Comparison of ENCODE assay signal across 8 cellular contexts in genomic region chr9:4739587-4740372, GRCh38. TPM values are rescaled to one million over a fixed set of nuclear protein-coding genes. Genes with fewer than 3 reads are reported as not detected.
DNase-seq lines count a peak whose midpoint lies in the region; ATAC-seq and TF ChIP-seq lines count a peak whose summit lies in the region.

No MANE protein-coding gene starts in this region.

- POLR2A ChIA-PET in IMR-90 (lab: Charles Lee; ENCODE audit: unreplicated experiment) = no interaction called here

- peak overlapping the region; percentile 98 for H3K4me2 ChIP-seq in IMR-90 (ENCODE audit: low read depth, low read length)

- H4K8ac ChIP-seq in IMR-90 (ENCODE audit: low read depth in 2 of 2, low read length in 2 of 2) = peak overlapping the region in 1 of 2 experiments; percentile 61; a peak in 1 of 4 replicates

- H3K36me3 Mint-ChIP-seq in CD14-positive monocyte = peaks cover 0 to under 1% of the 10 kb centered on the region in 2 donors

- peak overlapping the region; percentile 91; the same call in 1 of the 2 replicates for H3K18ac ChIP-seq in IMR-90 (ENCODE audit: low read depth, low read length)

- H3K56ac ChIP-seq in IMR-90 (ENCODE audit: extremely low read depth, insufficient read depth, low read length) = peak overlapping the region; percentile 92; the same call in 1 of the 2 replicates

- H3K27me3 ChIP-seq in IMR-90 (ENCODE audit: control insufficient read depth, insufficient read depth, low read length) (no peaks in the 10 kb centered on the region), liver (ENCODE audit: control insufficient read depth in 4 of 4, insufficient read depth in 4 of 4, low read length in 3 of 4) (no peaks in the 10 kb centered on the region), transverse colon (no peaks in the 10 kb centered on the region)

- no peak overlapping the region for H2BK15ac ChIP-seq in IMR-90 (ENCODE audit: low read depth, low read length)

- TF ChIP-seq CTCF in CD14-positive monocyte (IDR thresholded peaks at IDR 0.05) (no peak), IMR-90 (conservative IDR thresholded peaks at IDR 0.05; ENCODE audit: low read depth, low read length) (no peak), astrocyte of the spinal cord (IDR thresholded peaks at IDR 0.05; ENCODE audit: low read depth, low read length) (peak; percentile 10), liver (IDR thresholded peaks at IDR 0.05; ENCODE audit: low read depth, low read length, missing input control) (no peak), transverse colon (IDR thresholded peaks at IDR 0.05) (no peak)

- H4K20me1 ChIP-seq in IMR-90 (ENCODE audit: insufficient read depth, low read length) = peaks cover 10% of the 10 kb centered on the region; the same call in 1 of the 2 replicates

- H3K9ac ChIP-seq in IMR-90 (ENCODE audit: low read depth, low read length) (peak overlapping the region; percentile 97; the same call in 1 of the 2 replicates), liver (ENCODE audit: low read depth in 1 of 2, low read length in 2 of 2) (peak overlapping the region; percentile 80 to 96)

- intact Hi-C loops in CD14-positive monocyte (cut with micrococcal nuclease) = loop anchor here (5.0 to 10.0 kb wide), 3 partner anchors 55 to 253 kb away; partner anchors contain the start of genes CDC37L1 (in 1 of the 2) and RCL1 (in 1 of the 2)
- intact Hi-C loops in IMR-90 (cut with micrococcal nuclease) = loop anchor here (5.0 kb wide), 2 partner anchors 137 to 357 kb away; no protein-coding TSS in a partner anchor
- intact Hi-C loops in transverse colon (cut with DNase I; ENCODE audit: low total_unique reads) = no loop called here

- in situ Hi-C loops in IMR-90 (cut with MboI; ENCODE audit: low sequenced_read_pairs) (no loop called here), astrocyte of the spinal cord (cut with HindIII; ENCODE audit: low sequenced_read_pairs) (no loop called here), transverse colon (cut with MboI; ENCODE audit: low pct_ligation_motif_present in 1 of 4, low pct_unique_long_range_greater_than_20kb in 1 of 4, low sequenced_read_pairs in 3 of 4) (loop anchor here in 2 of 4 donors (10.0 kb wide), 1 partner anchor 65 kb away; the partner anchor contains the start of gene CDC37L1 (in 2 of the 2))

- H3K27ac Mint-ChIP-seq in CD14-positive monocyte = peak overlapping the region in 2 of 7 donors; percentile 63 to 88

- peak overlapping the region; percentile 70; the same call in 1 of the 2 replicates for H2AK5ac ChIP-seq in IMR-90 (ENCODE audit: low read depth, low read length)

- peak overlapping the region; percentile 99 for H3K4me3 Mint-ChIP-seq in CD14-positive monocyte

- H3K4me3 ChIP-seq in IMR-90 (ENCODE audit: insufficient read depth, low read depth, low read length) (peak overlapping the region; percentile 94), astrocyte of the spinal cord (ENCODE audit: low read depth, low read length) (peak overlapping the region; percentile 77), liver (ENCODE audit: low read depth in 1 of 3, low read length in 3 of 3) (peak overlapping the region; percentile 50 to 94 (median 93)), transverse colon (peak overlapping the region; percentile 54 to 84 (median 81))

- peak overlapping the region; percentile 88; the same call in 1 of the 2 replicates for H3K23ac ChIP-seq in IMR-90 (ENCODE audit: low read depth, low read length)

- H3K4me1 Mint-ChIP-seq in CD14-positive monocyte = peaks cover 27% of the 10 kb centered on the region

- H3K4ac ChIP-seq in IMR-90 (ENCODE audit: low read depth, low read length) = peak overlapping the region; percentile 55

- H2BK5ac ChIP-seq in IMR-90 (ENCODE audit: low read depth, low read length, poor library complexity, severe bottlenecking) = peak overlapping the region; percentile 66

- CTCF ChIA-PET in IMR-90 (lab: Yijun Ruan, JAX) = no interaction called here

- H2AFZ ChIP-seq in IMR-90 (replicated peaks; ENCODE audit: low read length, poor library complexity) = no peak overlapping the region

- H3K9me3 ChIP-seq in IMR-90 (ENCODE audit: control insufficient read depth, insufficient read depth, low read length) (no peaks in the 10 kb centered on the region), liver (ENCODE audit: control insufficient read depth in 4 of 4, low read length in 3 of 4) (no peaks in the 10 kb centered on the region), transverse colon (no peaks in the 10 kb centered on the region)

- no peak for TF ChIP-seq RAD21 in IMR-90 (IDR thresholded peaks at IDR 0.05; ENCODE audit: low read length)
- TF ChIP-seq RAD21 in liver (IDR thresholded peaks at IDR 0.05) = no peak

- peaks cover 5% of the 10 kb centered on the region for H3K9me1 ChIP-seq in IMR-90 (ENCODE audit: insufficient read depth, low read length)

- H3K27ac ChIP-seq in IMR-90 (ENCODE audit: insufficient read depth, low read length) (peak overlapping the region; percentile 96; the same call in 1 of the 2 replicates), liver (ENCODE audit: low read depth in 1 of 2, low read length in 2 of 2) (peak overlapping the region; percentile 97 to 100), transverse colon (peak overlapping the region; percentile 93 to 98 (median 96))

- no peak overlapping the region for H2BK120ac ChIP-seq in IMR-90 (ENCODE audit: low read depth, low read length)

- no peak overlapping the region for H2BK20ac ChIP-seq in IMR-90 (ENCODE audit: low read depth, low read length)

- WGBS in IMR-90 (ENCODE audit: extremely low coverage in 2 of 2, insufficient read length in 1 of 2), 2 experiments = 36% methylated on average over 5 of the region's 25 CpGs; no CpG with 5 or more reads in 1 of the 2 experiments
- whole genome bisulfite sequencing in liver = 16% methylated on average over 25 of the region's 25 CpGs
- 29% methylated on average over 20 to 25 of the region's 25 CpGs for WGBS in transverse colon (ENCODE audit: low coverage in 1 of 2), 2 donors

- no peak for TF ChIP-seq POLR2A in IMR-90 (IDR thresholded peaks at IDR 0.05; ENCODE audit: low read depth, low read length)
- no peak for TF ChIP-seq POLR2A in transverse colon (IDR thresholded peaks at IDR 0.05)

- H3K4me1 ChIP-seq in IMR-90 (ENCODE audit: control insufficient read depth, insufficient read depth, low read length) (peaks cover 7% of the 10 kb centered on the region; the same call in 1 of the 2 replicates), liver (ENCODE audit: control insufficient read depth in 4 of 4, insufficient read depth in 4 of 4, low read length in 3 of 4) (peaks cover 0 to 9% (median 3%) of the 10 kb centered on the region in 4 donors), transverse colon (peaks cover 18 to 33% (median 24%) of the 10 kb centered on the region in 4 donors)

- peak overlapping the region; percentile 49 for H4K5ac ChIP-seq in IMR-90 (ENCODE audit: low read depth, low read length)

- ATAC-seq in IMR-90 (ENCODE audit: low read depth) = no peak
- ATAC-seq in HG03442 (IDR thresholded peaks at IDR 0.05; ENCODE audit: unreplicated experiment) = no peak
- ATAC-seq in HG03520 (IDR thresholded peaks at IDR 0.05; ENCODE audit: unreplicated experiment) = no peak

- peaks cover 0 to 3% (median 0%) of the 10 kb centered on the region in 7 donors for H3K9me3 Mint-ChIP-seq in CD14-positive monocyte

- H3K14ac ChIP-seq in IMR-90 (replicated peaks; ENCODE audit: low read depth, low read length) = 0 out of 2 replicates have a peak overlapping the region, but pooled peaks have one; percentile 77

- TSS peak; percentile 44 for BruUV-seq in IMR-90 (replicated peaks; lab: Mats Ljungman, UMichigan)

- peaks cover 6 to 32% of the 10 kb centered on the region in 2 experiments; a peak in 3 of 4 replicates for H3K79me1 ChIP-seq in IMR-90 (ENCODE audit: low read depth in 1 of 2, low read length in 2 of 2)

- no peak overlapping the region for H2AK9ac ChIP-seq in IMR-90 (replicated peaks; ENCODE audit: low read depth, low read length, poor library complexity)

- dilution Hi-C loops in IMR-90 (cut with HindIII; ENCODE audit: low sequenced_read_pairs, unreplicated experiment) = no loop called here

- H3K27me3 Mint-ChIP-seq in CD14-positive monocyte (ENCODE audit: low read depth in 3 of 3) = peaks cover 2 to 3% (median 2%) of the 10 kb centered on the region in 3 donors

- TF ChIP-seq EP300 in transverse colon (IDR thresholded peaks at IDR 0.05; ENCODE audit: low read depth) = no peak

- no peak for DNase-seq in CD14-positive monocyte (ENCODE audit: low spot score)
- DNase-seq in IMR-90 = no peak
- DNase-seq in astrocyte of the spinal cord (ENCODE audit: low read depth, low spot score) = no peak
- peak; percentile 39 for DNase-seq in transverse colon
- DNase-seq in islet precursor cell = no peak

- H4K91ac ChIP-seq in IMR-90 (ENCODE audit: insufficient read depth, low read depth, low read length) = 0 out of 2 replicates have a peak overlapping the region, but pooled peaks have one; percentile 7

- H3K36me3 ChIP-seq in IMR-90 (ENCODE audit: control insufficient read depth, insufficient read depth, low read length) (no peaks in the 10 kb centered on the region), liver (ENCODE audit: control insufficient read depth in 4 of 4, insufficient read depth in 3 of 4, low read depth in 1 of 4, low read length in 3 of 4) (no peaks in the 10 kb centered on the region), transverse colon (no peaks in the 10 kb centered on the region)

TF ChIP-seq in IMR-90, 13 proteins besides CTCF, POLR2A, EP300 and RAD21 (continues in another document):
- TF ChIP-seq FOS (IDR thresholded peaks at IDR 0.05; ENCODE audit: low read depth, low read length) (no peak), SMC3 (IDR thresholded peaks at IDR 0.05; ENCODE audit: low read depth, low read length) (no peak), MAFK (IDR thresholded peaks at IDR 0.05; ENCODE audit: low read depth, low read length) (no peak)

TF ChIP-seq in liver, 16 proteins besides CTCF, POLR2A, EP300 and RAD21 (continues in another document):
- no peak for TF ChIP-seq RXRA (IDR thresholded peaks at IDR 0.05)
- TF ChIP-seq SP1 (IDR thresholded peaks at IDR 0.05) = no peak

RNA-seq across cellular contexts. Expression of gene AK3, which starts 1.2 kb away (rescaled TPM):
- polyA plus RNA-seq in CD14-positive monocyte = 10 to 100 TPM; 13.8 to 14.5 TPM
- 24.7 and 33.3 TPM in 2 replicates for total RNA-seq in IMR-90 (2012; rRNA removed)
- polyA plus RNA-seq in IMR-90 (2012; rRNA removed) = 20.2 and 26.2 TPM in 2 replicates
- 4.7 and 9.4 TPM in 2 replicates for polyA plus RNA-seq in IMR-90 (2012; cell fraction: cytosol; rRNA removed)
- polyA plus RNA-seq in IMR-90 (2012; cell fraction: nucleus; rRNA removed; ENCODE audit: low replicate concordance) = 3.7 and 17.3 TPM in 2 replicates
- 100 to 1,000 TPM in 1 of 2 donors, 10 to 100 TPM in 1; 86.6 to 115 TPM for total RNA-seq in liver
- 100 to 1,000 TPM in 1 of 2 donors, 10 to 100 TPM in 1; 70.6 to 181 TPM for polyA plus RNA-seq in liver
- 100 to 1,000 TPM in 2 of 4 donors, 10 to 100 TPM in 2; 25.9 to 121 (median 82.3) TPM for total RNA-seq in transverse colon

RNA-seq across cellular contexts. Expression of gene RCL1, which starts 53.0 kb away (rescaled TPM):
- polyA plus RNA-seq in CD14-positive monocyte (1 to 10 TPM; 3.0 TPM), IMR-90 (2012; rRNA removed) (11.4 and 12.3 TPM in 2 replicates), liver (100 to 1,000 TPM in 1 of 2 donors, 10 to 100 TPM in 1; 53.6 to 120 TPM)
- total RNA-seq in IMR-90 (2012; rRNA removed) (13.8 and 14.7 TPM in 2 replicates), liver (100 to 1,000 TPM in 1 of 2 donors, 10 to 100 TPM in 1; 52.2 to 121 TPM), transverse colon (10 to 100 TPM in 1 of 4 donors, 1 to 10 TPM in 3; 2.6 to 23.5 (median 7.3) TPM)
- 5.9 and 6.8 TPM in 2 replicates for polyA plus RNA-seq in IMR-90 (2012; cell fraction: cytosol; rRNA removed)
- polyA plus RNA-seq in IMR-90 (2012; cell fraction: nucleus; rRNA removed; ENCODE audit: low replicate concordance) = 5.6 and 7.6 TPM in 2 replicates
